Comparison of ENCODE assay signal across 2 cellular contexts in genomic region chr19:3236272-3236671, GRCh38.
TF ChIP-seq lines count a peak whose summit lies in the region.

No MANE protein-coding gene starts in this region.

TF ChIP-seq in HepG2, 621 proteins besides CTCF, POLR2A, EP300 and RAD21:
- TF ChIP-seq ZNF768 (CRISPR knock-in tag; IDR thresholded peaks at IDR 0.05), result peak; percentile 88
- TF ChIP-seq GABPA (IDR thresholded peaks at IDR 0.05; ENCODE audit: low read depth, low read length), result no peak
- TF ChIP-seq GABPA (CRISPR knock-in tag; IDR thresholded peaks at IDR 0.05; ENCODE audit: low read depth), result no peak
- 0 out of 2 replicates have a peak, but pooled peaks have one; percentile 22 for TF ChIP-seq ZMYM3 (CRISPR knock-in tag; IDR thresholded peaks at IDR 0.05)

TF ChIP-seq in H1, 55 proteins besides CTCF, POLR2A, EP300 and RAD21:
- TF ChIP-seq KDM1A (IDR thresholded peaks at IDR 0.05; ENCODE audit: borderline replicate concordance, low read length), result 0 out of 2 replicates have a peak, but pooled peaks have one; percentile 18
- TF ChIP-seq NANOG (IDR thresholded peaks at IDR 0.05; ENCODE audit: insufficient read depth, low read depth, low read length, poor library complexity, severe bottlenecking), result no peak
- no peak for TF ChIP-seq YY1 (IDR thresholded peaks at IDR 0.05; ENCODE audit: low read depth, low read length)
